ENCODE assay signal across 19 cellular contexts in genomic region chr2:10933700-10934225, GRCh38. TPM values are rescaled to one million over a fixed set of nuclear protein-coding genes. Genes with fewer than 3 reads are reported as not detected.
DNase-seq lines count a peak whose midpoint lies in the region; ATAC-seq, FAIRE-seq and TF ChIP-seq lines count a peak whose summit lies in the region.
"Had no signal": no experiment of that assay in that cellular context is flagged by ENCODE, and none has a peak within 500 bp of the region (broad histone marks: within the 10 kb centered on the region; RNA-seq: fewer than 3 reads in every experiment).

No MANE protein-coding gene starts in this region.

- TF ChIP-seq CTCF in A549 (IDR thresholded peaks at IDR 0.05) (no peak), GM23338 (conservative IDR thresholded peaks at IDR 0.05; ENCODE audit: low read depth in 2 of 2) (no peak), astrocyte (IDR thresholded peaks at IDR 0.05; ENCODE audit: insufficient read depth, low read depth, low read length) (no peak), OCI-LY7 (conservative IDR thresholded peaks at IDR 0.05; ENCODE audit: low read length) (no peak), gastroesophageal sphincter (IDR thresholded peaks at IDR 0.05) (no peak)

- no peak overlapping the region for H2BK15ac ChIP-seq in mesenchymal stem cell (ENCODE audit: low read depth, poor library complexity, severe bottlenecking)

- H3K14ac ChIP-seq in mesenchymal stem cell (ENCODE audit: low read length in 2 of 2), result no peak overlapping the region

- TF ChIP-seq POLR2A in A549 (IDR thresholded peaks at IDR 0.05; ENCODE audit: low read length) (no peak), gastroesophageal sphincter (IDR thresholded peaks at IDR 0.05) (no peak)

- H2BK120ac ChIP-seq in mesenchymal stem cell (ENCODE audit: low read depth, low read length), result no peak overlapping the region

- H3K4ac ChIP-seq in mesenchymal stem cell (ENCODE audit: low read depth in 1 of 2, low read length in 2 of 2), result no peak overlapping the region

- ATAC-seq in A549 (no peak), GM23338 (no peak), GM18498 (IDR thresholded peaks at IDR 0.05; ENCODE audit: unreplicated experiment) (no peak), gastroesophageal sphincter (no peak)
- ATAC-seq: GM12878 had no signal

- H3K9me3 ChIP-seq in A549 (peaks cover 17% of the 10 kb centered on the region), astrocyte (ENCODE audit: insufficient read depth, low read depth, low read length) (no peaks in the 10 kb centered on the region), mesenchymal stem cell (ENCODE audit: control insufficient read depth, low read length) (peaks cover 6% of the 10 kb centered on the region), OCI-LY7 (ENCODE audit: low read length) (no peaks in the 10 kb centered on the region), gastroesophageal sphincter (peaks cover 0 to 7% (median 0%) of the 10 kb centered on the region in 3 donors)

- H3K36me3 ChIP-seq in GM23338 (ENCODE audit: insufficient read depth), result no peaks in the 10 kb centered on the region
- no peaks in the 10 kb centered on the region for H3K36me3 ChIP-seq in astrocyte (ENCODE audit: insufficient read depth, low read length)
- H3K36me3 ChIP-seq in mesenchymal stem cell (ENCODE audit: control insufficient read depth in 1 of 2, insufficient read depth in 2 of 2, low read depth in 1 of 2, low read length in 2 of 2), result no peaks in the 10 kb centered on the region
- no peaks in the 10 kb centered on the region for H3K36me3 ChIP-seq in OCI-LY7 (ENCODE audit: insufficient read depth, low read length)
- H3K36me3 ChIP-seq in gastroesophageal sphincter, result no peaks in the 10 kb centered on the region

- TF ChIP-seq RAD21 in A549 (conservative IDR thresholded peaks at IDR 0.05 in 1 of 2, IDR thresholded peaks at IDR 0.05 in 1 of 2), result no peak

- no peak overlapping the region for H4K8ac ChIP-seq in mesenchymal stem cell (ENCODE audit: low read length)

- H3K4me3 ChIP-seq in A549 (no peak overlapping the region), GM23338 (no peak overlapping the region), astrocyte (ENCODE audit: insufficient read depth, low read depth, low read length) (no peak overlapping the region), mesenchymal stem cell (ENCODE audit: insufficient read depth in 1 of 2, low read depth in 1 of 2, low read length in 2 of 2) (no peak overlapping the region), OCI-LY7 (ENCODE audit: low read depth, low read length, poor library complexity, severe bottlenecking) (no peak overlapping the region), gastroesophageal sphincter (no peak overlapping the region)
- H3K4me3 ChIP-seq: GM12878, SK-N-MC had no signal

- H2BK12ac ChIP-seq in mesenchymal stem cell (ENCODE audit: low read length in 2 of 2), result peak overlapping the region; percentile 4 to 63

- no peak overlapping the region for H3K23ac ChIP-seq in mesenchymal stem cell (ENCODE audit: low read length in 2 of 2)

- H3K9me2 ChIP-seq in GM23338 (ENCODE audit: insufficient read depth) (no peaks in the 10 kb centered on the region), OCI-LY7 (ENCODE audit: insufficient read depth, low read length) (no peaks in the 10 kb centered on the region)

- H3K18ac ChIP-seq in mesenchymal stem cell (ENCODE audit: low read depth in 1 of 2, low read length in 2 of 2), result peak overlapping the region in 1 of 2 experiments; percentile 4

- H3K4me3 Mint-ChIP-seq in GM23338, result no peak overlapping the region
- no peak overlapping the region for H3K4me3 Mint-ChIP-seq in astrocyte (ENCODE audit: unreplicated experiment)
- H3K4me3 Mint-ChIP-seq: CD4-positive, CD25-positive, alpha-beta regulatory T cell had no signal

- BruUV-seq in OCI-LY7 (replicated peaks; lab: Mats Ljungman, UMichigan), result no TSS peak

- H3K27me3 ChIP-seq in GM23338 (ENCODE audit: insufficient read depth), result no peaks in the 10 kb centered on the region
- H3K27me3 ChIP-seq in astrocyte (ENCODE audit: insufficient read depth, low read length), result no peaks in the 10 kb centered on the region
- peaks cover 0 to under 1% of the 10 kb centered on the region in 2 experiments for H3K27me3 ChIP-seq in mesenchymal stem cell (ENCODE audit: control insufficient read depth in 1 of 2, insufficient read depth in 1 of 2, low read length in 2 of 2)
- peaks cover 28% of the 10 kb centered on the region for H3K27me3 ChIP-seq in gastroesophageal sphincter

- POLR2A ChIA-PET in A549 (lab: Yijun Ruan, JAX), result no interaction called here
- POLR2A ChIA-PET in OCI-LY7 (lab: Charles Lee), result no interaction called here

- H3K27ac Mint-ChIP-seq in GM23338, result peak overlapping the region; percentile 38; the same call in 1 of the 2 replicates
- no peak overlapping the region for H3K27ac Mint-ChIP-seq in astrocyte (ENCODE audit: unreplicated experiment)

- no peak overlapping the region for H2BK5ac ChIP-seq in mesenchymal stem cell (ENCODE audit: low read depth, low read length, poor library complexity, severe bottlenecking)

- H2AK5ac ChIP-seq in mesenchymal stem cell (ENCODE audit: low read length, severe bottlenecking), result no peak overlapping the region

- H3K9me3 Mint-ChIP-seq in GM23338 (peaks cover 10% of the 10 kb centered on the region), astrocyte (ENCODE audit: unreplicated experiment) (peaks cover 8% of the 10 kb centered on the region)

- CTCF ChIA-PET in A549 (lab: Yijun Ruan, JAX), result interaction anchor here (0.8 to 11.2 kb wide), 5 partner anchors 8 to 98 kb away, joined by 3 to 120 read pairs (median 3); partner anchors contain the start of gene KCNF1
- CTCF ChIA-PET in OCI-LY7 (lab: Charles Lee; ENCODE audit: unreplicated experiment), result no interaction called here

- H3K36me3 Mint-ChIP-seq in GM23338 (ENCODE audit: low read depth) (peaks cover 2% of the 10 kb centered on the region), astrocyte (ENCODE audit: low read depth, unreplicated experiment) (no peaks in the 10 kb centered on the region)

- TF ChIP-seq EP300 in A549 (IDR thresholded peaks at IDR 0.05) (no peak), gastroesophageal sphincter (IDR thresholded peaks at IDR 0.05) (no peak)

- H3K4me2 ChIP-seq in A549 (no peak overlapping the region), GM23338 (no peak overlapping the region), astrocyte (ENCODE audit: low read length) (no peak overlapping the region), mesenchymal stem cell (ENCODE audit: low read length, poor library complexity, severe bottlenecking) (no peak overlapping the region), OCI-LY7 (ENCODE audit: low read length) (no peak overlapping the region)

- H3K9ac ChIP-seq in astrocyte (ENCODE audit: low read length) (no peak overlapping the region), mesenchymal stem cell (ENCODE audit: low read length) (no peak overlapping the region)

- no peaks in the 10 kb centered on the region for H3F3A ChIP-seq in GM23338 (replicated peaks; ENCODE audit: low read depth)

- 91% methylated on average over 11 of the region's 11 CpGs for WGBS in A549 (ENCODE audit: missing lambda C conversion rate)
- 94% methylated on average over 10 of the region's 11 CpGs for WGBS in mesenchymal stem cell
- WGBS in gastroesophageal sphincter (ENCODE audit: low coverage in 1 of 2), 2 donors, result 90 to 97% methylated on average over 5 to 9 of the region's 11 CpGs

- peaks cover 55% of the 10 kb centered on the region for H3K4me1 ChIP-seq in A549
- peaks cover 17% of the 10 kb centered on the region for H3K4me1 ChIP-seq in GM23338 (ENCODE audit: insufficient read depth)
- peaks cover 45% of the 10 kb centered on the region for H3K4me1 ChIP-seq in astrocyte (ENCODE audit: insufficient read depth, low read length)
- H3K4me1 ChIP-seq in mesenchymal stem cell (ENCODE audit: control insufficient read depth, insufficient read depth, low read depth, low read length), result peaks cover 35% of the 10 kb centered on the region
- H3K4me1 ChIP-seq in OCI-LY7 (ENCODE audit: insufficient read depth, low read length, poor library complexity, severe bottlenecking), result peaks cover 6% of the 10 kb centered on the region
- no peaks in the 10 kb centered on the region for H3K4me1 ChIP-seq in gastroesophageal sphincter

- H2AFZ ChIP-seq in GM23338, result no peak overlapping the region
- H2AFZ ChIP-seq in astrocyte (ENCODE audit: low read depth, low read length), result peak overlapping the region; percentile 4
- no peak overlapping the region for H2AFZ ChIP-seq in mesenchymal stem cell (ENCODE audit: low read depth, low read length)
- no peak overlapping the region for H2AFZ ChIP-seq in OCI-LY7 (ENCODE audit: low read length)

- peaks cover 17% of the 10 kb centered on the region for H3K27me3 Mint-ChIP-seq in GM23338 (ENCODE audit: insufficient read depth, low read depth, poor library complexity)
- H3K27me3 Mint-ChIP-seq in astrocyte (ENCODE audit: low read depth, unreplicated experiment), result peaks cover 7% of the 10 kb centered on the region

- DNase-seq in A549 (ENCODE audit: low read depth in 1 of 2, low spot score in 1 of 2) (no peak), GM23338 (ENCODE audit: low spot score) (no peak), astrocyte (ENCODE audit: low read depth) (no peak), mesenchymal stem cell (no peak), OCI-LY7 (ENCODE audit: low spot score) (no peak), dermis blood vessel endothelial cell (no peak)
- DNase-seq: Caco-2; CD4-positive, CD25-positive, alpha-beta regulatory T cell; DMS153; NCI-H1092; NCI-H146; NCI-H2081; NCI-H774 had no signal

- H4K20me1 ChIP-seq in GM23338 (replicated peaks; ENCODE audit: insufficient read depth) (no peaks in the 10 kb centered on the region), astrocyte (ENCODE audit: insufficient read depth, low read length) (no peaks in the 10 kb centered on the region), OCI-LY7 (ENCODE audit: insufficient read depth, low read length) (no peaks in the 10 kb centered on the region)

- H3K4me1 Mint-ChIP-seq in GM23338 (peaks cover 29% of the 10 kb centered on the region), astrocyte (ENCODE audit: low read depth, unreplicated experiment) (peaks cover 20% of the 10 kb centered on the region)

- no peaks in the 10 kb centered on the region for H3K79me2 ChIP-seq in GM23338 (replicated peaks; ENCODE audit: insufficient read depth)
- no peaks in the 10 kb centered on the region for H3K79me2 ChIP-seq in astrocyte (ENCODE audit: insufficient read depth, low read length)
- no peaks in the 10 kb centered on the region for H3K79me2 ChIP-seq in OCI-LY7 (ENCODE audit: insufficient read depth, low read depth, low read length)

- H4K91ac ChIP-seq in mesenchymal stem cell (ENCODE audit: low read length), result peak overlapping the region; percentile 3

- FAIRE-seq in A549 (lab: Jason Lieb, UNC) (no peak), astrocyte (lab: Jason Lieb, UNC) (no peak)
- FAIRE-seq: GM12878, GM18507 had no signal

- H3K27ac ChIP-seq in A549 (peak overlapping the region; percentile 87 to 93), GM23338 (ENCODE audit: low read depth) (no peak overlapping the region), astrocyte (ENCODE audit: low read depth, low read length) (no peak overlapping the region), mesenchymal stem cell (ENCODE audit: low read length, poor library complexity, severe bottlenecking) (no peak overlapping the region), OCI-LY7 (ENCODE audit: low read depth, low read length, poor library complexity, severe bottlenecking) (no peak overlapping the region), gastroesophageal sphincter (no peak overlapping the region)
- H3K27ac ChIP-seq: SK-N-MC had no signal

- H3K79me1 ChIP-seq in mesenchymal stem cell (replicated peaks; ENCODE audit: low read length, poor library complexity, severe bottlenecking), result no peaks in the 10 kb centered on the region

- intact Hi-C loops in OCI-LY7 (cut with micrococcal nuclease; ENCODE audit: unreplicated experiment), result no loop called here

RNA-seq across cellular contexts. Expression of gene KCNF1, which starts 22.0 kb away (rescaled TPM):
- polyA plus RNA-seq in A549 (2011; rRNA removed), result 4.4 and 5.6 TPM in 2 replicates
- polyA plus RNA-seq in A549 (2012; cell fraction: cytosol; rRNA removed), result 16.6 and 23.6 TPM in 2 replicates
- polyA plus RNA-seq in A549 (2012; cell fraction: nucleus; rRNA removed), result 19.0 and 25.7 TPM in 2 replicates
- 3.7 to 4.2 TPM (median 4.0 TPM) in 3 replicates for polyA plus RNA-seq in A549 (2017; fragmentation: RNase III; extraction: RNeasy Plus Mini Kit Qiagen cat#74134 plus additional on column Dnase treatment)
- 8.1 and 10.3 TPM in 2 replicates for polyA minus RNA-seq in A549 (2011; rRNA and poly(A)+ RNA removed)
- 0.70 and 1.5 TPM in 2 replicates for total RNA-seq in GM23338 (2014; rRNA removed; shearing (Covaris generic))
- 0.11 and 0.19 TPM in 2 replicates for polyA plus RNA-seq in GM23338 (2016; fragmentation: Nextera tagmentation; extraction: Ambion mirVana)
- 0.19 and 1.6 TPM in 2 replicates for total RNA-seq in astrocyte
- polyA plus RNA-seq in mesenchymal stem cell (2013, experiment 1 of 2), result 1.2 TPM
- 1.3 TPM for polyA plus RNA-seq in mesenchymal stem cell (2013, experiment 2 of 2)
- not detected in 2 replicates for total RNA-seq in OCI-LY7 (2014; rRNA removed; shearing (Covaris generic))
- not detected in 2 replicates for total RNA-seq in OCI-LY7 (2022)
- total RNA-seq in dermis blood vessel endothelial cell, result 1.0 and 1.9 TPM in 2 replicates
- 10 to 100 TPM in 2 of 4 donors, 1 to 10 TPM in 1, not detected in 1; 6.1 to 47.7 (median 29.1) TPM for total RNA-seq in gastroesophageal sphincter
- total RNA-seq: CD4-positive, CD25-positive, alpha-beta regulatory T cell; GM12878; MCF 10A had no signal
- polyA plus RNA-seq: CD4-positive, CD25-positive, alpha-beta regulatory T cell; GM12878 had no signal

Comparison
In these comparisons a context has a peak if more than half of its experiments do, and no peak if none do; other contexts are left out.
1. H3K27ac ChIP-seq: peak in A549 (2 of 2); none in GM23338 (single experiment), astrocyte (single experiment), mesenchymal stem cell (single experiment), OCI-LY7 (single experiment) and gastroesophageal sphincter (0 of 4).